Comparison of ENCODE assay signal across 12 cellular contexts in genomic region chr9:111601237-111602018, GRCh38. TPM values are rescaled to one million over a fixed set of nuclear protein-coding genes. Genes with fewer than 3 reads are reported as not detected.
DNase-seq lines count a peak whose midpoint lies in the region; ATAC-seq and TF ChIP-seq lines count a peak whose summit lies in the region.
"Had no signal": no experiment of that assay in that cellular context is flagged by ENCODE, and none has a peak within 500 bp of the region (broad histone marks: within the 10 kb centered on the region; RNA-seq: fewer than 3 reads in every experiment).

No MANE protein-coding gene starts in this region.

- no peak overlapping the region for H3K4me3 Mint-ChIP-seq in Caco-2 (ENCODE audit: unreplicated experiment)
- peak overlapping the region; percentile 70 to 93 (median 74) for H3K4me3 Mint-ChIP-seq in nephron
- no peak overlapping the region for H3K4me3 Mint-ChIP-seq in activated naive CD4-positive, alpha-beta T cell treated with anti-CD3 and anti-CD28 coated beads for 36 hours
- H3K4me3 Mint-ChIP-seq: T-helper 1 cell treated with Interleukin-12 subunit alpha and Interleukin-12 subunit beta and Interleukin-4 antibody, amounts not matched to agents 30 μg/mL and 1 μg/mL, for 36 hours had no signal

- no TSS peak for BruUV-seq in Caco-2 (replicated peaks; lab: Mats Ljungman, UMichigan)

- DNase-seq in Caco-2 (peak; percentile 32 to 46), NCI-H226 (peak; percentile 12), epithelial cell of esophagus (ENCODE audit: low read depth) (peak; percentile 82), NCI-H748 (lab: John Stamatoyannopoulos, UW; ENCODE audit: unreplicated experiment) (no peak), ACHN (no peak), omental fat pad (ENCODE audit: low spot score) (no peak)
- no peak for DNase-seq in activated naive CD4-positive, alpha-beta T cell treated with anti-CD3 and anti-CD28 coated beads for 36 hours
- DNase-seq: activated CD8-positive, alpha-beta memory T cell treated with anti-CD3 and anti-CD28 coated beads for 24 hours; kidney had no signal

- no peaks in the 10 kb centered on the region for H3K9me3 ChIP-seq in Caco-2
- H3K9me3 ChIP-seq: suprapubic skin had no signal

- H3K4me1 Mint-ChIP-seq in Caco-2 (ENCODE audit: low read depth, unreplicated experiment): peaks cover 21% of the 10 kb centered on the region
- peaks cover 33% of the 10 kb centered on the region for H3K4me1 Mint-ChIP-seq in nephron
- H3K4me1 Mint-ChIP-seq in activated naive CD4-positive, alpha-beta T cell treated with anti-CD3 and anti-CD28 coated beads for 36 hours (ENCODE audit: low read depth): peaks cover 12% of the 10 kb centered on the region

- H3K9me3 Mint-ChIP-seq in Caco-2 (ENCODE audit: unreplicated experiment) (no peaks in the 10 kb centered on the region), nephron (no peaks in the 10 kb centered on the region)
- H3K9me3 Mint-ChIP-seq in activated naive CD4-positive, alpha-beta T cell treated with anti-CD3 and anti-CD28 coated beads for 36 hours: no peaks in the 10 kb centered on the region
- H3K9me3 Mint-ChIP-seq: T-helper 1 cell treated with Interleukin-12 subunit alpha and Interleukin-12 subunit beta and Interleukin-4 antibody, amounts not matched to agents 30 μg/mL and 1 μg/mL, for 36 hours had no signal

- H3K4me1 ChIP-seq in Caco-2: peaks cover 38% of the 10 kb centered on the region

- TF ChIP-seq CTCF in Caco-2 (IDR thresholded peaks at IDR 0.05; ENCODE audit: insufficient read depth in 1 of 2, low read depth in 1 of 2, low read length in 1 of 2, severe bottlenecking in 1 of 2, unreplicated experiment in 1 of 2): no peak
- TF ChIP-seq CTCF in epithelial cell of esophagus (IDR thresholded peaks at IDR 0.05; ENCODE audit: insufficient read depth, low read depth, low read length, missing control alignments): no peak
- no peak for TF ChIP-seq CTCF in nephron (IDR thresholded peaks at IDR 0.05; ENCODE audit: unreplicated experiment in 3 of 3)
- no peak for TF ChIP-seq CTCF in omental fat pad (IDR thresholded peaks at IDR 0.05)

- no peaks in the 10 kb centered on the region for H3K27me3 ChIP-seq in Caco-2 (replicated peaks; ENCODE audit: control insufficient read depth, insufficient read depth, low read length)
- H3K27me3 ChIP-seq: suprapubic skin had no signal

- in situ Hi-C loops in ACHN (cut with HindIII; ENCODE audit: low pct_ligation_motif_present, low pct_unique_long_range_greater_than_20kb, low sequenced_read_pairs): no loop called here

- no peak for ATAC-seq in omental fat pad (ENCODE audit: low FRiP score)

- no peak overlapping the region for H3K4me3 ChIP-seq in Caco-2 (ENCODE audit: low read depth, low read length)
- no peak overlapping the region for H3K4me3 ChIP-seq in epithelial cell of esophagus (ENCODE audit: low read length)
- H3K4me3 ChIP-seq: suprapubic skin had no signal

- H3K27ac Mint-ChIP-seq in Caco-2 (ENCODE audit: unreplicated experiment) (peak overlapping the region; percentile 43), nephron (peak overlapping the region; percentile 80 to 95 (median 84))
- no peak overlapping the region for H3K27ac Mint-ChIP-seq in activated naive CD4-positive, alpha-beta T cell treated with anti-CD3 and anti-CD28 coated beads for 36 hours
- H3K27ac Mint-ChIP-seq: T-helper 1 cell treated with Interleukin-12 subunit alpha and Interleukin-12 subunit beta and Interleukin-4 antibody, amounts not matched to agents 30 μg/mL and 1 μg/mL, for 36 hours had no signal

- CTCF ChIA-PET in Caco-2 (lab: Charles Lee): no interaction called here
- CTCF ChIA-PET in activated naive CD4-positive, alpha-beta T cell treated with anti-CD3 and anti-CD28 coated beads for 36 hours (lab: Charles Lee): interaction anchor here (0.7 kb wide), 1 partner anchor 689 kb away, joined by 3 read pairs; no protein-coding TSS in a partner anchor

- POLR2A ChIA-PET in Caco-2 (lab: Charles Lee): no interaction called here

- no peaks in the 10 kb centered on the region; the same call in 1 of the 2 replicates for H3K36me3 ChIP-seq in Caco-2 (ENCODE audit: control insufficient read depth, insufficient read depth, low read length)

- H3K36me3 Mint-ChIP-seq in Caco-2 (ENCODE audit: insufficient read depth, unreplicated experiment) (peaks cover 26% of the 10 kb centered on the region), nephron (ENCODE audit: low read depth) (peaks cover 11% of the 10 kb centered on the region)
- no peaks in the 10 kb centered on the region for H3K36me3 Mint-ChIP-seq in activated naive CD4-positive, alpha-beta T cell treated with anti-CD3 and anti-CD28 coated beads for 36 hours (ENCODE audit: low read depth)

- intact Hi-C loops in Caco-2 (cut with micrococcal nuclease; ENCODE audit: unreplicated experiment): no loop called here
- intact Hi-C loops in activated naive CD4-positive, alpha-beta T cell treated with anti-CD3 and anti-CD28 coated beads for 36 hours (cut with micrococcal nuclease): no loop called here

- H3K27me3 Mint-ChIP-seq in Caco-2 (ENCODE audit: insufficient read depth, unreplicated experiment) (no peaks in the 10 kb centered on the region), nephron (ENCODE audit: low read depth) (no peaks in the 10 kb centered on the region)
- H3K27me3 Mint-ChIP-seq in activated naive CD4-positive, alpha-beta T cell treated with anti-CD3 and anti-CD28 coated beads for 36 hours (ENCODE audit: low read depth): peaks cover 27% of the 10 kb centered on the region

RNA-seq across cellular contexts. Expression of gene PTGR1, which starts 2.0 kb away (rescaled TPM):
- total RNA-seq in Caco-2 (2022) (46.9 and 55.3 TPM in 2 replicates), omental fat pad (10 to 100 TPM; 28.0 to 63.8 (median 46.4) TPM)
- 1 to 10 TPM; 1.1 to 1.6 TPM for total RNA-seq in activated naive CD4-positive, alpha-beta T cell treated with anti-CD3 and anti-CD28 coated beads for 36 hours

RNA-seq across cellular contexts. Expression of gene DNAJC25, which starts 29.7 kb away (rescaled TPM):
- total RNA-seq in Caco-2 (2022): 10.2 and 10.4 TPM in 2 replicates
- 1 to 10 TPM; 3.4 to 3.9 TPM for total RNA-seq in activated naive CD4-positive, alpha-beta T cell treated with anti-CD3 and anti-CD28 coated beads for 36 hours
- total RNA-seq in omental fat pad: 10 to 100 TPM; 10.4 to 15.1 (median 14.0) TPM

RNA-seq across cellular contexts. Expression of gene GNG10, which starts 60.0 kb away (rescaled TPM):
- total RNA-seq in Caco-2 (2022): 52.2 and 54.0 TPM in 2 replicates
- 10 to 100 TPM; 20.6 to 21.1 TPM for total RNA-seq in activated naive CD4-positive, alpha-beta T cell treated with anti-CD3 and anti-CD28 coated beads for 36 hours
- 100 to 1,000 TPM in 3 of 4 donors, 10 to 100 TPM in 1; 98.4 to 120 (median 104) TPM for total RNA-seq in omental fat pad

Comparison
In these comparisons a context has a peak if more than half of its experiments do, and no peak if none do; other contexts are left out.
1. DNase-seq: peak in Caco-2 (2 of 2), NCI-H226 (single experiment) and epithelial cell of esophagus (single experiment); none in NCI-H748 (single experiment), ACHN (single experiment), activated naive CD4-positive, alpha-beta T cell treated with anti-CD3 and anti-CD28 coated beads for 36 hours (single experiment) and omental fat pad (single experiment).
2. H3K4me3 Mint-ChIP-seq: peak in nephron (3 of 3); none in Caco-2 (single experiment) and activated naive CD4-positive, alpha-beta T cell treated with anti-CD3 and anti-CD28 coated beads for 36 hours (single experiment).
3. RNA of gene PTGR1, which starts 2.0 kb away (total RNA-seq): 46.9 to 55.3 TPM in Caco-2 and 28.0 to 63.8 TPM in omental fat pad; 1.1 to 1.6 TPM in activated naive CD4-positive, alpha-beta T cell treated with anti-CD3 and anti-CD28 coated beads for 36 hours; every median in the first group is over 10 times any median in the second.